13 cellular contexts compared by ENCODE assay signal in genomic region chr15:57861805-57862586, GRCh38.
DNase-seq lines count a peak whose midpoint lies in the region; ATAC-seq and TF ChIP-seq lines count a peak whose summit lies in the region.
"Had no signal": no experiment of that assay in that cellular context is flagged by ENCODE, and none has a peak within 500 bp of the region (broad histone marks: within the 10 kb centered on the region; RNA-seq: fewer than 3 reads in every experiment).

No MANE protein-coding gene starts in this region.

- POLR2A ChIA-PET in AG04450 (lab: Yijun Ruan, JAX): no interaction called here

- no peak overlapping the region for H3K27ac ChIP-seq in AG04450 (ENCODE audit: low read depth, low read length)
- H3K27ac ChIP-seq: BLaER1, Peyer's patch, thoracic aorta, VCaP had no signal

- no peak overlapping the region for H3K4me3 ChIP-seq in AG04450 (ENCODE audit: low read depth, low read length)
- H3K4me3 ChIP-seq in astrocyte of the spinal cord (ENCODE audit: low read depth, low read length): no peak overlapping the region
- H3K4me3 ChIP-seq: BLaER1, Peyer's patch, thoracic aorta had no signal

- CTCF ChIA-PET in AG04450 (lab: Charles Lee): interaction anchor here (0.5 to 6.5 kb wide), 45 partner anchors 9 to 330 kb away, joined by 3 to 181 read pairs (median 9); partner anchors contain the start of genes ALDH1A2 and POLR2M

- no peak for ATAC-seq in GM19324 (IDR thresholded peaks at IDR 0.05; ENCODE audit: low FRiP score, unreplicated experiment)

- in situ Hi-C loops in astrocyte of the spinal cord (cut with HindIII; ENCODE audit: low sequenced_read_pairs): no loop called here

- no peaks in the 10 kb centered on the region for H3K9me3 ChIP-seq in AG04450 (ENCODE audit: control insufficient read depth, insufficient read depth, low read length)
- H3K9me3 ChIP-seq: BLaER1, Peyer's patch, thoracic aorta had no signal

- no peaks in the 10 kb centered on the region for H3K27me3 ChIP-seq in AG04450 (ENCODE audit: control insufficient read depth, insufficient read depth, low read length)
- H3K27me3 ChIP-seq: BLaER1, Peyer's patch had no signal

- no peak for TF ChIP-seq CTCF in AG04450 (IDR thresholded peaks at IDR 0.05; ENCODE audit: low read depth, low read length)
- no peak for TF ChIP-seq CTCF in astrocyte of the spinal cord (IDR thresholded peaks at IDR 0.05; ENCODE audit: low read depth, low read length)

- DNase-seq in AG04450 (ENCODE audit: low read depth, low spot score) (peak; percentile 10), HT-29 (ENCODE audit: low spot score) (peak; percentile 16), astrocyte of the spinal cord (ENCODE audit: low read depth, low spot score) (peak; percentile 90), iris pigment epithelial cell (ENCODE audit: low read depth) (peak; percentile 79), NCI-H82 treated with DMSO at 0.1 percent for 48 hours (lab: John Stamatoyannopoulos, UW; ENCODE audit: unreplicated experiment) (no peak), hypothalamus (lab: John Stamatoyannopoulos, UW) (no peak)
- no peak for DNase-seq in stimulated activated CD4-positive, alpha-beta T cell treated with anti-CD3 and anti-CD28 coated beads, Interleukin-4, amount 100 ng/mL, for 4 hours
- DNase-seq: activated T-cell treated with anti-CD3 and anti-CD28 coated beads, Interleukin-2, amount 50 U/mL, for 48 hours had no signal

Comparison
In these comparisons a context has a peak if more than half of its experiments do, and no peak if none do; other contexts are left out.
1. DNase-seq: peak in AG04450 (single experiment), HT-29 (single experiment), astrocyte of the spinal cord (single experiment) and iris pigment epithelial cell (single experiment); none in NCI-H82 treated with DMSO at 0.1 percent for 48 hours (single experiment), stimulated activated CD4-positive, alpha-beta T cell treated with anti-CD3 and anti-CD28 coated beads, Interleukin-4, amount 100 ng/mL, for 4 hours (0 of 2) and hypothalamus (0 of 51).